Comparison of ENCODE assay signal across 31 cellular contexts in the genomic region with DNA sequence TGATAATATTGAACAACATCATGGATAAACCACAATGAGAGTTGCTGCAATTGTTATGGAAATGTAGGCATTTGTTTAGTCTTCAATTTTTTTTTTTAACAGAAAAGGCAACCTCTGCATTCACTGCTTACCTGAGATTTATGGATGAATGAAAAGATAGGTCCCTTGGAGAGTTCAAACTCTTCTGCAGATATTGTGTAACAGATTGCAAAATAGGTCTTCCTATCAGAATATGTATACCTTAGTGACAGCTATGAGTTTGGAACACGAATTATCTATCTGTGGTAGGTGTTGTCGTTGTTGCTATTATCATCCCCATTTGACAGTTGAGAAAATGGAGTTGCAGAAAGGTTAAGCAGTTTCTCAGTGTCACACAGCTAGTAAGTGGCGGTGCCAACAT. TPM values are rescaled to one million over a fixed set of nuclear protein-coding genes. Genes with fewer than 3 reads are reported as not detected.
"Had no signal": no experiment of that assay in that cellular context is flagged by ENCODE, and none has a peak within 500 bp of the region (broad histone marks: within the 10 kb centered on the region; RNA-seq: fewer than 3 reads in every experiment).

No MANE protein-coding gene starts in this region.

- H3K27ac ChIP-seq: SJSA1 had no signal

- H3K4me1 Mint-ChIP-seq: activated CD8-positive, alpha-beta memory T cell treated with anti-CD3 and anti-CD28 coated beads, Interleukin-2, amount 10 ng/mL, durations not matched to agents 7 days and 5 days; activated naive CD4-positive, alpha-beta T cell treated with anti-CD3 and anti-CD28 coated beads, Interleukin-2, amount 50 U/mL, for 24 hours; T-helper 17 cell had no signal

- H3K36me3 ChIP-seq: SJSA1 had no signal

- DNase-seq: activated CD4-positive, alpha-beta T cell treated with anti-CD3 and anti-CD28 coated beads for 48 hours; activated CD4-positive, alpha-beta T cell treated with anti-CD3 and anti-CD28 coated beads, Interleukin-2, amount 50 U/mL, for 4 hours; activated CD4-positive, CD25-positive, alpha-beta regulatory T cell treated with anti-CD3 and anti-CD28 coated beads, Interleukin-2, amount 50 U/mL, for 72 hours; activated CD8-positive, alpha-beta memory T cell treated with anti-CD3 and anti-CD28 coated beads, Interleukin-2, amount 10 ng/mL, durations not matched to agents 7 days and 5 days; activated CD8-positive, alpha-beta T cell treated with anti-CD3 and anti-CD28 coated beads, Interleukin-2, amount 10 ng/mL, durations not matched to agents 7 days and 5 days; activated effector memory CD4-positive, alpha-beta T cell treated with Interleukin-2 at 50 U/mL for 16 hours; activated naive CD4-positive, alpha-beta T cell; activated T-cell treated with anti-CD3 and anti-CD28 coated beads, Interleukin-2, amount 50 U/mL, for 24 hours; aorta; central memory CD4-positive, alpha-beta T cell; KG1; NCI-H1092; NCI-H1417; NCI-H2029; NCI-H2107; NCI-H2171 treated with DMSO at 0.1 percent for 48 hours; NCI-H345; NCI-H510A; NCI-H69; NK-92 treated with Interleukin-12 subunit alpha and Interleukin-12 subunit beta, amount 100 ng/mL, for 24 hours; PC-3; SHP77; T-helper 17 cell; T-helper 9 cell had no signal

- H3K4me1 ChIP-seq: SJSA1 had no signal

- H3K4me3 Mint-ChIP-seq: activated CD8-positive, alpha-beta memory T cell treated with anti-CD3 and anti-CD28 coated beads, Interleukin-2, amount 10 ng/mL, durations not matched to agents 7 days and 5 days; activated CD8-positive, alpha-beta T cell treated with anti-CD3 and anti-CD28 coated beads, Interleukin-2, amount 10 ng/mL, durations not matched to agents 7 days and 5 days; activated naive CD4-positive, alpha-beta T cell treated with anti-CD3 and anti-CD28 coated beads, Interleukin-2, amount 50 U/mL, for 24 hours; activated T-cell treated with anti-CD3 and anti-CD28 coated beads, Interleukin-2, amount 50 U/mL, for 24 hours; activated T-helper 1 cell treated with anti-CD3 and anti-CD28 coated beads, Interleukin-12 subunit alpha, Interleukin-12 subunit beta, Interleukin-2, Interleukin-4 antibody, amounts not matched to agents 30 ng/mL and 10 ng/mL and 1 ng/mL, durations not matched to agents 14 hours and 24 hours and 36 hours; T-helper 17 cell; WTC11 had no signal

- H3K27ac Mint-ChIP-seq: activated CD8-positive, alpha-beta memory T cell treated with anti-CD3 and anti-CD28 coated beads, Interleukin-2, amount 10 ng/mL, durations not matched to agents 7 days and 5 days; activated CD8-positive, alpha-beta T cell treated with anti-CD3 and anti-CD28 coated beads, Interleukin-2, amount 10 ng/mL, durations not matched to agents 7 days and 5 days; activated naive CD4-positive, alpha-beta T cell treated with anti-CD3 and anti-CD28 coated beads, Interleukin-2, amount 50 U/mL, for 24 hours; activated T-cell treated with anti-CD3 and anti-CD28 coated beads, Interleukin-2, amount 50 U/mL, for 24 hours; activated T-helper 1 cell treated with anti-CD3 and anti-CD28 coated beads, Interleukin-12 subunit alpha, Interleukin-12 subunit beta, Interleukin-2, Interleukin-4 antibody, amounts not matched to agents 30 ng/mL and 10 ng/mL and 1 ng/mL, durations not matched to agents 14 hours and 24 hours and 36 hours; T-helper 17 cell; WTC11 had no signal

- H3K9me3 Mint-ChIP-seq: activated naive CD4-positive, alpha-beta T cell treated with anti-CD3 and anti-CD28 coated beads, Interleukin-2, amount 50 U/mL, for 24 hours; activated T-cell treated with anti-CD3 and anti-CD28 coated beads, Interleukin-2, amount 50 U/mL, for 24 hours; activated T-helper 1 cell treated with anti-CD3 and anti-CD28 coated beads, Interleukin-12 subunit alpha, Interleukin-12 subunit beta, Interleukin-2, Interleukin-4 antibody, amounts not matched to agents 30 ng/mL and 10 ng/mL and 1 ng/mL, durations not matched to agents 14 hours and 24 hours and 36 hours; WTC11 had no signal

- H3K4me3 ChIP-seq: SJSA1 had no signal

- H3K27me3 ChIP-seq: SJSA1 had no signal

- H3K9me3 ChIP-seq: SJSA1 had no signal

- ATAC-seq: activated CD8-positive, alpha-beta memory T cell treated with anti-CD3 and anti-CD28 coated beads, Interleukin-2, amount 10 ng/mL, durations not matched to agents 7 days and 5 days; activated CD8-positive, alpha-beta T cell treated with anti-CD3 and anti-CD28 coated beads, Interleukin-2, amount 10 ng/mL, durations not matched to agents 7 days and 5 days; PC-3; T-helper 17 cell; WTC11 had no signal

- H3K27me3 Mint-ChIP-seq: activated CD8-positive, alpha-beta memory T cell treated with anti-CD3 and anti-CD28 coated beads, Interleukin-2, amount 10 ng/mL, durations not matched to agents 7 days and 5 days had no signal

- H3K36me3 Mint-ChIP-seq: activated CD8-positive, alpha-beta memory T cell treated with anti-CD3 and anti-CD28 coated beads, Interleukin-2, amount 10 ng/mL, durations not matched to agents 7 days and 5 days; activated naive CD4-positive, alpha-beta T cell treated with anti-CD3 and anti-CD28 coated beads, Interleukin-2, amount 50 U/mL, for 24 hours; WTC11 had no signal

RNA-seq across cellular contexts. Expression of gene KCNJ16, which starts 1.2 kb away (rescaled TPM):
- total RNA-seq: activated CD8-positive, alpha-beta memory T cell treated with anti-CD3 and anti-CD28 coated beads, Interleukin-2, amount 10 ng/mL, durations not matched to agents 7 days and 5 days; activated CD8-positive, alpha-beta T cell treated with anti-CD3 and anti-CD28 coated beads, Interleukin-2, amount 10 ng/mL, durations not matched to agents 7 days and 5 days; activated T-helper 1 cell treated with anti-CD3 and anti-CD28 coated beads, Interleukin-12 subunit alpha, Interleukin-12 subunit beta, Interleukin-2, Interleukin-4 antibody, amounts not matched to agents 30 ng/mL and 10 ng/mL and 1 ng/mL, durations not matched to agents 14 hours and 24 hours and 36 hours; bronchial epithelial cell; LHCN-M2; M059J; PC-3; SJSA1; T-helper 17 cell; WTC11 had no signal
